In the genomic region with DNA sequence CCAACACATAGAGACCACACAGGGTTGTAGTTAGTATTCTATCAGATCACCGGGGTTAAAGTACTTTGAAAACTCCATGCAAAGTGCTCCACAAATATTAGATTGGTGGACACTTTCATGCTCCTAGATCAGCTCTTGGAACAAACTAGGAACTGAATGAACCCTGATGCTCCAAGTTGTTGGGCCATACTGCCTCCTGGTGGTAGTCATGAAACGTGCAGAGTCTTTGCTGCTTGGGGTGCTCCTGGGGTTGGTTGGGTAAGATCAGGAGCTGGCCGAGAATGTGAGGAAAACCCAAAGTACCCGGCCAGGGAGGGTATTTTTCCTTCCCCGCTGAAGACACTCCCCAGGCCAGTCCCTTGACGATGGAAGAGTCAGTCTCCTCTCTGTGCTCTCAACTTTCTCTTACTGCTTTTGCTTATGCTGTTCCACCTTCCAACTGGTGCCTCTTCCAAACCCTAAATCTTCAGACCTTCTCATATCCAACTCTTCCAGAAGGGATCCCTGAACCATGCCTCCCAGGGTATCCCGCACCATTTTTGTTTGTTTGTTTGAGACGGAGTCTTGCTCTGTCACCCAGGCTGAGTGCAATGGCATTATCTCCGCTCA, we compare ENCODE assay signal across 8 cellular contexts. TPM values are rescaled to one million over a fixed set of nuclear protein-coding genes. Genes with fewer than 3 reads are reported as not detected.
DNase-seq lines count a peak whose midpoint lies in the region; ATAC-seq and TF ChIP-seq lines count a peak whose summit lies in the region.

No MANE protein-coding gene starts in this region.

- H3K27me3 Mint-ChIP-seq in CD4-positive, CD25-positive, alpha-beta regulatory T cell: peaks cover 13% of the 10 kb centered on the region
- peaks cover 0 to 13% (median 7%) of the 10 kb centered on the region in 5 donors for H3K27me3 Mint-ChIP-seq in naive thymus-derived CD4-positive, alpha-beta T cell
- no peaks in the 10 kb centered on the region for H3K27me3 Mint-ChIP-seq in stimulated activated memory B cell treated with anti-CD40 and anti-IgM and Interleukin-4, amounts not matched to agents 10 μg/mL and 1 μg/mL and 100 μg/mL, for 72 hours

- H3K79me2 ChIP-seq in OCI-LY3 (ENCODE audit: low read length): no peaks in the 10 kb centered on the region

- intact Hi-C loops in esophagus muscularis mucosa (cut with DNase I): loop anchor here (2.0 to 10.0 kb wide), 4 partner anchors 52 to 328 kb away; a partner anchor contains a TSS
- intact Hi-C loops in naive thymus-derived CD4-positive, alpha-beta T cell (cut with micrococcal nuclease): loop anchor here (1.0 to 5.0 kb wide), 6 partner anchors 52 to 409 kb away; a partner anchor contains a TSS

- H3K27me3 ChIP-seq in CD4-positive, CD25-positive, alpha-beta regulatory T cell (ENCODE audit: control insufficient read depth, insufficient read depth, low read length): no peaks in the 10 kb centered on the region
- no peaks in the 10 kb centered on the region for H3K27me3 ChIP-seq in HAP-1 (ENCODE audit: low read depth)
- no peaks in the 10 kb centered on the region for H3K27me3 ChIP-seq in OCI-LY3 (ENCODE audit: low read depth, low read length)
- no peaks in the 10 kb centered on the region for H3K27me3 ChIP-seq in esophagus muscularis mucosa
- no peaks in the 10 kb centered on the region for H3K27me3 ChIP-seq in naive thymus-derived CD4-positive, alpha-beta T cell (ENCODE audit: control insufficient read depth in 2 of 2, insufficient read depth in 2 of 2, low read length in 2 of 2)

- DNase-seq in CD4-positive, CD25-positive, alpha-beta regulatory T cell: peak; percentile 33 to 70 (median 57)
- DNase-seq in HAP-1 (ENCODE audit: low spot score in 2 of 2) (peak; percentile 64 to 81), activated T-cell treated with anti-CD3 and anti-CD28 coated beads for 1 hour (ENCODE audit: low read depth) (peak; percentile 46), esophagus muscularis mucosa (ENCODE audit: extremely low spot score) (no peak)
- DNase-seq in naive thymus-derived CD4-positive, alpha-beta T cell: peak; percentile 31 to 67 (median 52)

- TF ChIP-seq CTCF in OCI-LY3 (IDR thresholded peaks at IDR 0.05; ENCODE audit: low read depth, low read length): peak; percentile 84
- TF ChIP-seq CTCF in esophagus muscularis mucosa (IDR thresholded peaks at IDR 0.05): peak; percentile 88 to 93 (median 92)

- TF ChIP-seq POLR2A in esophagus muscularis mucosa (IDR thresholded peaks at IDR 0.05; ENCODE audit: low read depth): no peak

- no peaks in the 10 kb centered on the region for H3K9me3 ChIP-seq in CD4-positive, CD25-positive, alpha-beta regulatory T cell (ENCODE audit: control insufficient read depth in 2 of 2, low read length in 2 of 2)
- H3K9me3 ChIP-seq in HAP-1: no peaks in the 10 kb centered on the region
- H3K9me3 ChIP-seq in OCI-LY3 (ENCODE audit: insufficient read depth, low read length): no peaks in the 10 kb centered on the region
- H3K9me3 ChIP-seq in esophagus muscularis mucosa: no peaks in the 10 kb centered on the region
- H3K9me3 ChIP-seq in naive thymus-derived CD4-positive, alpha-beta T cell (ENCODE audit: control insufficient read depth in 2 of 3, low read length in 3 of 3): no peaks in the 10 kb centered on the region

- no peaks in the 10 kb centered on the region for H3K36me3 Mint-ChIP-seq in CD4-positive, CD25-positive, alpha-beta regulatory T cell
- H3K36me3 Mint-ChIP-seq in naive thymus-derived CD4-positive, alpha-beta T cell: no peaks in the 10 kb centered on the region
- no peaks in the 10 kb centered on the region for H3K36me3 Mint-ChIP-seq in stimulated activated memory B cell treated with anti-CD40 and anti-IgM and Interleukin-4, amounts not matched to agents 10 μg/mL and 1 μg/mL and 100 μg/mL, for 72 hours

- no peak for ATAC-seq in CD4-positive, CD25-positive, alpha-beta regulatory T cell (ENCODE audit: low read depth in 2 of 2)
- ATAC-seq in naive thymus-derived CD4-positive, alpha-beta T cell: peak; percentile 79
- peak; percentile 73 for ATAC-seq in stimulated activated memory B cell treated with anti-CD40 and anti-IgM and Interleukin-4, amounts not matched to agents 10 μg/mL and 1 μg/mL and 100 μg/mL, for 72 hours
- ATAC-seq in HG03039 (IDR thresholded peaks at IDR 0.05; ENCODE audit: unreplicated experiment): no peak

- H3K36me3 ChIP-seq in CD4-positive, CD25-positive, alpha-beta regulatory T cell (ENCODE audit: control insufficient read depth, insufficient read depth, low read length): no peaks in the 10 kb centered on the region
- H3K36me3 ChIP-seq in HAP-1 (replicated peaks) (no peaks in the 10 kb centered on the region), OCI-LY3 (replicated peaks; ENCODE audit: low read depth, low read length) (no peaks in the 10 kb centered on the region), esophagus muscularis mucosa (no peaks in the 10 kb centered on the region)
- H3K36me3 ChIP-seq in naive thymus-derived CD4-positive, alpha-beta T cell (ENCODE audit: control insufficient read depth in 2 of 3, insufficient read depth in 3 of 3, low read length in 3 of 3): no peaks in the 10 kb centered on the region

- H3K9me3 Mint-ChIP-seq in CD4-positive, CD25-positive, alpha-beta regulatory T cell: peaks cover 0 to 4% (median 0%) of the 10 kb centered on the region in 7 donors
- no peaks in the 10 kb centered on the region for H3K9me3 Mint-ChIP-seq in naive thymus-derived CD4-positive, alpha-beta T cell
- H3K9me3 Mint-ChIP-seq in stimulated activated memory B cell treated with anti-CD40 and anti-IgM and Interleukin-4, amounts not matched to agents 10 μg/mL and 1 μg/mL and 100 μg/mL, for 72 hours: no peaks in the 10 kb centered on the region

- H3K9ac ChIP-seq in OCI-LY3 (ENCODE audit: low read length): no peak overlapping the region

- H2AFZ ChIP-seq in OCI-LY3 (ENCODE audit: low read depth, low read length): no peak overlapping the region; the same call in 1 of the 2 replicates

- POLR2A ChIA-PET in naive thymus-derived CD4-positive, alpha-beta T cell (lab: Charles Lee): no interaction called here

- CTCF ChIA-PET in naive thymus-derived CD4-positive, alpha-beta T cell (lab: Charles Lee): interaction anchor here (0.7 to 2.5 kb wide), 8 partner anchors 60 to 427 kb away, joined by 3 to 13 read pairs (median 5); a partner anchor contains a TSS

- in situ Hi-C loops in HAP-1 (cut with MboI; ENCODE audit: low sequenced_read_pairs): loop anchor here (10.0 kb wide), 2 partner anchors 330 to 410 kb away; a partner anchor contains a TSS

- H3K27ac Mint-ChIP-seq in CD4-positive, CD25-positive, alpha-beta regulatory T cell: no peak overlapping the region
- no peak overlapping the region for H3K27ac Mint-ChIP-seq in naive thymus-derived CD4-positive, alpha-beta T cell
- no peak overlapping the region for H3K27ac Mint-ChIP-seq in stimulated activated memory B cell treated with anti-CD40 and anti-IgM and Interleukin-4, amounts not matched to agents 10 μg/mL and 1 μg/mL and 100 μg/mL, for 72 hours

- no peak for TF ChIP-seq EP300 in esophagus muscularis mucosa (IDR thresholded peaks at IDR 0.05)

- H3K4me1 ChIP-seq in CD4-positive, CD25-positive, alpha-beta regulatory T cell (ENCODE audit: control insufficient read depth, insufficient read depth, low read length, poor library complexity, severe bottlenecking): no peaks in the 10 kb centered on the region
- H3K4me1 ChIP-seq in HAP-1: no peaks in the 10 kb centered on the region
- H3K4me1 ChIP-seq in OCI-LY3 (ENCODE audit: low read length): peaks cover 8% of the 10 kb centered on the region
- peaks cover 11 to 22% (median 12%) of the 10 kb centered on the region in 4 donors for H3K4me1 ChIP-seq in esophagus muscularis mucosa
- H3K4me1 ChIP-seq in naive thymus-derived CD4-positive, alpha-beta T cell (ENCODE audit: control insufficient read depth in 2 of 2, insufficient read depth in 2 of 2, low read length in 2 of 2): no peaks in the 10 kb centered on the region

- H3K4me3 Mint-ChIP-seq in CD4-positive, CD25-positive, alpha-beta regulatory T cell: no peak overlapping the region
- H3K4me3 Mint-ChIP-seq in naive thymus-derived CD4-positive, alpha-beta T cell: no peak overlapping the region
- H3K4me3 Mint-ChIP-seq in stimulated activated memory B cell treated with anti-CD40 and anti-IgM and Interleukin-4, amounts not matched to agents 10 μg/mL and 1 μg/mL and 100 μg/mL, for 72 hours: no peak overlapping the region

- no peaks in the 10 kb centered on the region for H4K20me1 ChIP-seq in OCI-LY3 (ENCODE audit: insufficient read depth, low read length)

- peak overlapping the region; percentile 41 for H3K4me2 ChIP-seq in OCI-LY3 (ENCODE audit: low read length)

- 39% methylated on average over 8 of the region's 9 CpGs for WGBS in esophagus muscularis mucosa

- no peak overlapping the region for H3K4me3 ChIP-seq in CD4-positive, CD25-positive, alpha-beta regulatory T cell (ENCODE audit: low read depth, low read length)
- H3K4me3 ChIP-seq in HAP-1 (no peak overlapping the region), OCI-LY3 (ENCODE audit: low read length) (no peak overlapping the region), esophagus muscularis mucosa (no peak overlapping the region)
- no peak overlapping the region for H3K4me3 ChIP-seq in naive thymus-derived CD4-positive, alpha-beta T cell (ENCODE audit: low read length)

- H3K27ac ChIP-seq in CD4-positive, CD25-positive, alpha-beta regulatory T cell (ENCODE audit: insufficient read depth, low read length, poor library complexity, severe bottlenecking): no peak overlapping the region
- H3K27ac ChIP-seq in OCI-LY3 (ENCODE audit: low read length) (no peak overlapping the region), esophagus muscularis mucosa (replicated peaks in 1 of 4) (no peak overlapping the region)
- no peak overlapping the region for H3K27ac ChIP-seq in naive thymus-derived CD4-positive, alpha-beta T cell (ENCODE audit: low read depth, low read length)

- H3K4me1 Mint-ChIP-seq in CD4-positive, CD25-positive, alpha-beta regulatory T cell: peaks cover 0 to 12% (median 7%) of the 10 kb centered on the region in 4 donors
- H3K4me1 Mint-ChIP-seq in naive thymus-derived CD4-positive, alpha-beta T cell: peaks cover 3 to 28% (median 6%) of the 10 kb centered on the region in 7 donors
- H3K4me1 Mint-ChIP-seq in stimulated activated memory B cell treated with anti-CD40 and anti-IgM and Interleukin-4, amounts not matched to agents 10 μg/mL and 1 μg/mL and 100 μg/mL, for 72 hours: peaks cover 25% of the 10 kb centered on the region

RNA-seq across cellular contexts. Expression of a gene that starts 0.9 kb away (rescaled TPM):
- not detected for total RNA-seq in CD4-positive, CD25-positive, alpha-beta regulatory T cell
- polyA plus RNA-seq in CD4-positive, CD25-positive, alpha-beta regulatory T cell: under 1 TPM in 1 of 4 donors, not detected in 3; 0.10 TPM
- under 1 TPM in 1 of 4 donors, not detected in 3; 0.17 TPM for total RNA-seq in esophagus muscularis mucosa
- total RNA-seq in naive thymus-derived CD4-positive, alpha-beta T cell: not detected
- not detected for polyA plus RNA-seq in naive thymus-derived CD4-positive, alpha-beta T cell

RNA-seq across cellular contexts. Expression of a gene that starts 32.2 kb away (rescaled TPM):
- total RNA-seq in CD4-positive, CD25-positive, alpha-beta regulatory T cell: not detected
- not detected for polyA plus RNA-seq in CD4-positive, CD25-positive, alpha-beta regulatory T cell
- 1 to 10 TPM; 1.6 to 3.1 (median 2.3) TPM for total RNA-seq in esophagus muscularis mucosa
- under 1 TPM in 1 of 5 experiments, not detected in 4; 0.31 TPM for total RNA-seq in naive thymus-derived CD4-positive, alpha-beta T cell
- not detected for polyA plus RNA-seq in naive thymus-derived CD4-positive, alpha-beta T cell

RNA-seq across cellular contexts. Expression of a gene that starts 51.7 kb away (rescaled TPM):
- total RNA-seq in CD4-positive, CD25-positive, alpha-beta regulatory T cell: 59.6 TPM
- 10 to 100 TPM; 52.4 to 58.6 (median 56.8) TPM for polyA plus RNA-seq in CD4-positive, CD25-positive, alpha-beta regulatory T cell
- 10 to 100 TPM; 49.3 to 85.3 (median 66.0) TPM for total RNA-seq in esophagus muscularis mucosa
- 10 to 100 TPM; 53.8 to 87.8 (median 72.3) TPM for total RNA-seq in naive thymus-derived CD4-positive, alpha-beta T cell
- polyA plus RNA-seq in naive thymus-derived CD4-positive, alpha-beta T cell: 10 to 100 TPM; 48.7 to 60.6 TPM

Comparison
In these comparisons a context has a peak if more than half of its experiments do, and no peak if none do; other contexts are left out.
1. ATAC-seq: peak in naive thymus-derived CD4-positive, alpha-beta T cell (single experiment) and stimulated activated memory B cell treated with anti-CD40 and anti-IgM and Interleukin-4, amounts not matched to agents 10 μg/mL and 1 μg/mL and 100 μg/mL, for 72 hours (single experiment); none in CD4-positive, CD25-positive, alpha-beta regulatory T cell (0 of 2) and HG03039 (single experiment).